1 cellular context compared by ENCODE assay signal in genomic region chr3:42051384-42052131, GRCh38.
TF ChIP-seq lines count a peak whose summit lies in the region.

No MANE protein-coding gene starts in this region.

TF ChIP-seq in HepG2, 621 proteins besides CTCF, POLR2A, EP300 and RAD21:
- no peak for TF ChIP-seq SRSF4 (IDR thresholded peaks at IDR 0.05; ENCODE audit: low read depth, low read length, poor library complexity, severe bottlenecking)
- TF ChIP-seq BRD4 (CRISPR knock-in tag; IDR thresholded peaks at IDR 0.05) = no peak
- TF ChIP-seq PPARG (CRISPR knock-in tag; conservative IDR thresholded peaks at IDR 0.05) = no peak
- no peak for TF ChIP-seq ETS1 (CRISPR knock-in tag; IDR thresholded peaks at IDR 0.05)
- TF ChIP-seq ZMAT5 (CRISPR knock-in tag; IDR thresholded peaks at IDR 0.05; ENCODE audit: borderline replicate concordance, low read depth) = no peak
- TF ChIP-seq KLF9 (CRISPR knock-in tag; IDR thresholded peaks at IDR 0.05; ENCODE audit: low read depth) = no peak
- no peak for TF ChIP-seq ZFYVE20 (CRISPR knock-in tag; IDR thresholded peaks at IDR 0.05; ENCODE audit: borderline replicate concordance, low read depth)
- TF ChIP-seq ZNF615 (CRISPR knock-in tag; IDR thresholded peaks at IDR 0.05; ENCODE audit: borderline replicate concordance) = no peak
